In the genomic region with DNA sequence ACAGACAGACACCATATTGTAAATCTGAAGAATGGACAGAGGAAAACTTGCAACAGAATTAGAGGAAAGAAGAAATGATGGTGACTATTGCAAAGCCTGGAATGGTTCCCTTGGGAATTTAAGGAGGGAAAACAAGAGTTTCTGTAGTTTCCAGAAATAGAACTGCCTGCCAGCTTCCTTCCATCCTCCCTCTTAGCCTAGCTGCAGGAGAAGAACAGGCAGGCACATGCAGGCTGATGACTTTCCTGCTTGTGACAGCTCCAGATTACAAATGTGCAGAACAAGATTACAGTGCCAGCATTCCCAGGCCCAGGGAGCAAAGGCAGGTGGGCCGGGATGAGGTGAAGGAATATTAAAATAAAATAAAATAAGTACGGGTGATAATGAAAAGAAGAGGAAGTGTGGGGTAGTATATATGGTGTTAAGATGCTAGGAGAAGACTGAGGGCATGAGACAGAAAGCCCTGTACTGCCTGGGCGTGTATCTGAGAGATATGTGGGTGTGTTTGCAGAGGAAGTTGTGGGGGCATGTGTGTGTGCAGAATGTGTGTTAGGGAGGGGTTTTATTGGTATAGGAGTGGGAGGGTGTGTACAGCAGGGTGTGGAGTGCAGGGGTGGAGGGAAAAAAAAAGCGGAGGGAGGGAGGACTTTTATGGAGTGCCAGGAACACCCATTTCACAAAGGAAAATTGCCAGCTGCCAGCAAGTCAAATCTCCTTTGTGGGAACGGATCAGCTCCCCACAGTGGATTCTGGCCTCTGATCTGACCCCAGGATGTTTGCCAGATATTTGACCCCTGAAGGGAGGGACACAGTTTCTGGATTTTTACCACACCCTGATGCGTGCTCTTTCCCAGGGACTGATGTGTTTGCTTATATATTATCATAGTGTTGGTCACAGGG, we compare ENCODE assay signal across 9 cellular contexts. TPM values are rescaled to one million over a fixed set of nuclear protein-coding genes. Genes with fewer than 3 reads are reported as not detected.
DNase-seq lines count a peak whose midpoint lies in the region; ATAC-seq and TF ChIP-seq lines count a peak whose summit lies in the region.
"Had no signal": no experiment of that assay in that cellular context is flagged by ENCODE, and none has a peak within 500 bp of the region (broad histone marks: within the 10 kb centered on the region; RNA-seq: fewer than 3 reads in every experiment).

No MANE protein-coding gene starts in this region.

- H3K27ac ChIP-seq in cardiac muscle cell: peak overlapping the region; percentile 66
- H3K27ac ChIP-seq: parathyroid adenoma had no signal

- no peak overlapping the region for H3K4me3 ChIP-seq in cardiac muscle cell

- no peaks in the 10 kb centered on the region for H3K9me3 Mint-ChIP-seq in stimulated activated effector memory CD8-positive, alpha-beta T cell treated with anti-CD3 and anti-CD28 coated beads, Interleukin-12 subunit alpha, Interleukin-12 subunit beta, amount 100 ng/mL, for 72 hours

- peaks cover 36% of the 10 kb centered on the region for H3K4me1 Mint-ChIP-seq in stimulated activated effector memory CD8-positive, alpha-beta T cell treated with anti-CD3 and anti-CD28 coated beads, Interleukin-12 subunit alpha, Interleukin-12 subunit beta, amount 100 ng/mL, for 72 hours

- H3K27me3 ChIP-seq in cardiac muscle cell: no peaks in the 10 kb centered on the region

- peak; percentile 4 for DNase-seq in stimulated activated CD8-positive, alpha-beta memory T cell treated with anti-CD3 and anti-CD28 coated beads, Interleukin-12 subunit alpha, Interleukin-12 subunit beta, amount 100 ng/mL, for 1 hour (ENCODE audit: low read depth)
- DNase-seq in stimulated activated CD8-positive, alpha-beta memory T cell treated with anti-CD3 and anti-CD28 coated beads, Interleukin-4, amount 100 ng/mL, for 48 hours: no peak
- peak; percentile 75 for DNase-seq in SK-MEL-5 (ENCODE audit: low read depth, low spot score)
- DNase-seq in cardiac muscle cell (ENCODE audit: low read depth in 1 of 2, low spot score in 1 of 2): peak; percentile 55
- DNase-seq in stimulated activated effector memory CD8-positive, alpha-beta T cell treated with anti-CD3 and anti-CD28 coated beads, Interleukin-12 subunit alpha, Interleukin-12 subunit beta, amount 100 ng/mL, for 72 hours (ENCODE audit: low spot score in 2 of 2): no peak
- DNase-seq in T1000 (lab: John Stamatoyannopoulos, UW): no peak

- no peaks in the 10 kb centered on the region for H3K36me3 Mint-ChIP-seq in stimulated activated effector memory CD8-positive, alpha-beta T cell treated with anti-CD3 and anti-CD28 coated beads, Interleukin-12 subunit alpha, Interleukin-12 subunit beta, amount 100 ng/mL, for 72 hours

- peak overlapping the region; percentile 26 for H3K27ac Mint-ChIP-seq in stimulated activated effector memory CD8-positive, alpha-beta T cell treated with anti-CD3 and anti-CD28 coated beads, Interleukin-12 subunit alpha, Interleukin-12 subunit beta, amount 100 ng/mL, for 72 hours

- TF ChIP-seq CTCF in cardiac muscle cell (IDR thresholded peaks at IDR 0.05; ENCODE audit: low read depth, low read length): no peak

- ATAC-seq in stimulated activated effector memory CD8-positive, alpha-beta T cell treated with anti-CD3 and anti-CD28 coated beads, Interleukin-12 subunit alpha, Interleukin-12 subunit beta, amount 100 ng/mL, for 72 hours: peak; percentile 74
- no peak for ATAC-seq in HG03025 (IDR thresholded peaks at IDR 0.05; ENCODE audit: low FRiP score, unreplicated experiment)
- no peak for ATAC-seq in HG02938 (IDR thresholded peaks at IDR 0.05; ENCODE audit: unreplicated experiment)

- in situ Hi-C loops in SK-MEL-5 (cut with HindIII; ENCODE audit: low pct_unique_long_range_greater_than_20kb, low sequenced_read_pairs): no loop called here

- no peaks in the 10 kb centered on the region for H3K36me3 ChIP-seq in cardiac muscle cell

- H3K4me1 ChIP-seq in cardiac muscle cell (ENCODE audit: low read depth): peaks cover 44% of the 10 kb centered on the region
- H3K4me1 ChIP-seq: parathyroid adenoma had no signal

- H3K4me3 Mint-ChIP-seq in stimulated activated effector memory CD8-positive, alpha-beta T cell treated with anti-CD3 and anti-CD28 coated beads, Interleukin-12 subunit alpha, Interleukin-12 subunit beta, amount 100 ng/mL, for 72 hours: peak overlapping the region; percentile 24

- no peaks in the 10 kb centered on the region for H3K9me3 ChIP-seq in cardiac muscle cell (ENCODE audit: low read depth)

RNA-seq across cellular contexts. Expression of gene NEMP2, which starts 43.9 kb away (rescaled TPM):
- total RNA-seq in SK-MEL-5 (2014; rRNA removed; shearing (Covaris generic)): 9.0 and 11.8 TPM in 2 replicates
- polyA plus RNA-seq in SK-MEL-5 (2015; cell fraction: cytosol; rRNA removed): 5.2 and 9.2 TPM in 2 replicates
- polyA plus RNA-seq in SK-MEL-5 (2015; cell fraction: nucleus; rRNA removed): 2.4 and 5.2 TPM in 2 replicates
- total RNA-seq in cardiac muscle cell: 1.6 and 5.4 TPM in 2 replicates
- polyA plus RNA-seq in cardiac muscle cell: 2.5 and 5.7 TPM in 2 replicates

Comparison
In these comparisons a context has a peak if more than half of its experiments do, and no peak if none do; other contexts are left out.
1. DNase-seq: peak in stimulated activated CD8-positive, alpha-beta memory T cell treated with anti-CD3 and anti-CD28 coated beads, Interleukin-12 subunit alpha, Interleukin-12 subunit beta, amount 100 ng/mL, for 1 hour (single experiment), SK-MEL-5 (single experiment) and cardiac muscle cell (2 of 2); none in stimulated activated CD8-positive, alpha-beta memory T cell treated with anti-CD3 and anti-CD28 coated beads, Interleukin-4, amount 100 ng/mL, for 48 hours (single experiment), stimulated activated effector memory CD8-positive, alpha-beta T cell treated with anti-CD3 and anti-CD28 coated beads, Interleukin-12 subunit alpha, Interleukin-12 subunit beta, amount 100 ng/mL, for 72 hours (0 of 2) and T1000 (single experiment).